31 cellular contexts compared by ENCODE assay signal in genomic region chr10:130836344-130836743, GRCh38.
"Had no signal": no experiment of that assay in that cellular context is flagged by ENCODE, and none has a peak within 500 bp of the region (broad histone marks: within the 10 kb centered on the region; RNA-seq: fewer than 3 reads in every experiment).

No MANE protein-coding gene starts in this region.

- H3K4me1 ChIP-seq: adrenal gland, ascending aorta, body of pancreas, breast epithelium had no signal

- DNase-seq: activated effector memory CD4-positive, alpha-beta T cell treated with anti-CD3 and anti-CD28 coated beads, Interleukin-2, amount 50 U/mL, for 16 hours; activated effector memory CD4-positive, alpha-beta T cell treated with Interleukin-2 at 50 U/mL for 16 hours; activated gamma-delta T cell; activated gamma-delta T cell treated with Interleukin-2 at 50 U/mL for 16 hours; activated naive CD4-positive, alpha-beta T cell; activated naive CD4-positive, alpha-beta T cell treated with anti-CD3 and anti-CD28 coated beads for 36 hours; activated naive CD4-positive, alpha-beta T cell treated with anti-CD3 and anti-CD28 coated beads, Interleukin-2, amount 10 ng/mL, durations not matched to agents 7 days and 5 days; activated naive CD4-positive, alpha-beta T cell treated with anti-CD3 and anti-CD28 coated beads, Interleukin-2, amount 50 U/mL, for 16 hours; activated naive CD4-positive, alpha-beta T cell treated with Interleukin-2 at 50 U/mL for 16 hours; activated naive CD8-positive, alpha-beta T cell treated with anti-CD3 and anti-CD28 coated beads for 36 hours; activated naive CD8-positive, alpha-beta T cell treated with anti-CD3 and anti-CD28 coated beads, Interleukin-2, amount 10 ng/mL, durations not matched to agents 7 days and 5 days; activated naive CD8-positive, alpha-beta T cell treated with anti-CD3 and anti-CD28 coated beads, Interleukin-2, amount 50 U/mL, for 24 hours; activated T-cell treated with anti-CD3 and anti-CD28 coated beads, Interleukin-2, amount 50 U/mL, for 24 hours; activated T-cell treated with anti-CD3 and anti-CD28 coated beads, Interleukin-2, amount 50 U/mL, for 4 hours; activated T-cell treated with anti-CD3 and anti-CD28 coated beads, Interleukin-2, amount 50 U/mL, for 48 hours; activated T-cell treated with anti-CD3 and anti-CD28 coated beads, Interleukin-2, amount 50 U/mL, for 72 hours; adrenal gland; amniotic stem cell; amygdala; anterior cingulate cortex; aorta; body of pancreas; brain microvascular endothelial cell; caudate nucleus; central memory CD4-positive, alpha-beta T cell; cerebellar nuclear complex had no signal

- H3K4me3 ChIP-seq: adrenal gland, ascending aorta, body of pancreas, breast epithelium, cardiac muscle cell had no signal

- H3K9me3 ChIP-seq: adrenal gland, ascending aorta, body of pancreas had no signal

- H3K27ac ChIP-seq: adrenal gland, ascending aorta, body of pancreas, brain microvascular endothelial cell, breast epithelium, cardiac muscle cell had no signal

- ATAC-seq: activated naive CD4-positive, alpha-beta T cell treated with anti-CD3 and anti-CD28 coated beads, Interleukin-2, amount 50 U/mL, for 72 hours; activated naive CD8-positive, alpha-beta T cell treated with anti-CD3 and anti-CD28 coated beads, Interleukin-2, amount 50 U/mL, for 24 hours; activated T-cell treated with anti-CD3 and anti-CD28 coated beads, Interleukin-2, amount 50 U/mL, for 4 hours; activated T-cell treated with anti-CD3 and anti-CD28 coated beads, Interleukin-2, amount 50 U/mL, for 72 hours; activated T-helper 17 cell treated with anti-CD3 and anti-CD28 coated beads, Interleukin-2, amount 50 U/mL, for 72 hours; body of pancreas had no signal

- H3K27me3 ChIP-seq: adrenal gland, ascending aorta, body of pancreas, brain microvascular endothelial cell, cardiac muscle cell had no signal

- H3K36me3 ChIP-seq: adrenal gland, ascending aorta, brain microvascular endothelial cell, breast epithelium, cardiac muscle cell had no signal
